Comparison of ENCODE assay signal across 1 cellular context in the genomic region with DNA sequence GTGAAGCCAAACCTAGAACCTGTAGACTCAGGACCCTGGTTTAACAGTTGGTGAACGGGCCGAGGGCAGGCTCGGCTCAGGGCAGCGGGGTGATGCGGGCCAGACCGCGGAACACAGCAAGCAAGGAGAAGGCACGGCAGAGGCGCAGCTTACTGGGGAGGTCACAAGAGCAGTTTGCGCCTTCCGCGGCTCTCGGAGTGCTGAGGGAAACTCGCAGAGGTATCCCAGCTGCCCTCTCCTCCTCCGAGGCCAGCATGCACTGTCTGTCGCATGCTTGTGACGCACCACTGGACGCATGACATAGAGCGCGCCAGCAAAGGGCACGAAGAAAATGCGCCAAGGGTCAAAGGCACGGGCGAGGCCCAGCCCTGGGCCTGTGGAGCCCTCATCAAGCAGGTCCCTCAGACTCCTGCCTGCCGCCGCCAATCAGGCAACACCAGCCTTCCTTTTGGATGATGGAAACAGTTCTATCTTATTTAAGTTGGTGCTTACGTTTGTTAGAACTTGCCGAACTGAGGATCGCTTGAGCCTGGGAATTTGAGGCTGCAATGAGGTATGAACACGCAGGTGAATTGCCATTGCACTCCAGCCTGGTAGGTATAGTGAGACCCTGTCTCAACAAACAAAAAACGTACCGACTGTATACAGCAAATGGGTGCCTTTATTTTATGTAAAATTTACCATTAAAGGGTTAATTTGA.
TF ChIP-seq lines count a peak whose summit lies in the region.

No MANE protein-coding gene starts in this region.

TF ChIP-seq in K562, 482 proteins besides CTCF, POLR2A, EP300 and RAD21 (continues in another document):
- TF ChIP-seq, protein P1, sequence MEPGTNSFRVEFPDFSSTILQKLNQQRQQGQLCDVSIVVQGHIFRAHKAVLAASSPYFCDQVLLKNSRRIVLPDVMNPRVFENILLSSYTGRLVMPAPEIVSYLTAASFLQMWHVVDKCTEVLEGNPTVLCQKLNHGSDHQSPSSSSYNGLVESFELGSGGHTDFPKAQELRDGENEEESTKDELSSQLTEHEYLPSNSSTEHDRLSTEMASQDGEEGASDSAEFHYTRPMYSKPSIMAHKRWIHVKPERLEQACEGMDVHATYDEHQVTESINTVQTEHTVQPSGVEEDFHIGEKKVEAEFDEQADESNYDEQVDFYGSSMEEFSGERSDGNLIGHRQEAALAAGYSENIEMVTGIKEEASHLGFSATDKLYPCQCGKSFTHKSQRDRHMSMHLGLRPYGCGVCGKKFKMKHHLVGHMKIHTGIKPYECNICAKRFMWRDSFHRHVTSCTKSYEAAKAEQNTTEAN (CRISPR knock-in tag; IDR thresholded peaks at IDR 0.05): no peak
- TF ChIP-seq ATF1 (CRISPR knock-in tag; IDR thresholded peaks at IDR 0.05) (peak; percentile 36; the same call in 1 of the 2 replicates), ATF1 (tag; IDR thresholded peaks at IDR 0.05) (peak; percentile 92), NR2C1 (IDR thresholded peaks at IDR 0.05) (no peak), NR2C1 (tag; IDR thresholded peaks at IDR 0.05) (peak; percentile 92), SNAPC5 (CRISPR knock-in tag; IDR thresholded peaks at IDR 0.05) (no peak), FOXA3 (CRISPR knock-in tag; conservative IDR thresholded peaks at IDR 0.05 in 1 of 2, IDR thresholded peaks at IDR 0.05 in 1 of 2) (no peak), ZNF639 (CRISPR knock-in tag; conservative IDR thresholded peaks at IDR 0.05 in 1 of 2, IDR thresholded peaks at IDR 0.05 in 1 of 2) (0 out of 4 replicates have a peak, but pooled peaks of 1 of the 2 experiments have one; percentile 35), CXXC5 (CRISPR knock-in tag; IDR thresholded peaks at IDR 0.05) (0 out of 2 replicates have a peak, but pooled peaks have one; percentile 32), RBFOX2 (IDR thresholded peaks at IDR 0.05; ENCODE audit: low read depth, low read length) (0 out of 2 replicates have a peak, but pooled peaks have one; percentile 23), DIDO1 (tag; IDR thresholded peaks at IDR 0.05; ENCODE audit: low read depth) (peak; percentile 46; the same call in 1 of the 2 replicates), ZNF76 (CRISPR knock-in tag; IDR thresholded peaks at IDR 0.05; ENCODE audit: borderline replicate concordance) (no peak), POLR2H (tag; IDR thresholded peaks at IDR 0.05; ENCODE audit: low read depth) (no peak), PHB2 (IDR thresholded peaks at IDR 0.05; ENCODE audit: low read depth) (no peak), CREM (IDR thresholded peaks at IDR 0.05; ENCODE audit: low read depth) (peak; percentile 94), ZBTB12 (CRISPR knock-in tag; IDR thresholded peaks at IDR 0.05) (peak; percentile 66), MAZ (CRISPR knock-in tag; conservative IDR thresholded peaks at IDR 0.05 in 1 of 2, IDR thresholded peaks at IDR 0.05 in 1 of 2) (0 out of 4 replicates have a peak, but pooled peaks of 1 of the 2 experiments have one; percentile 50), HDAC3 (IDR thresholded peaks at IDR 0.05; ENCODE audit: borderline replicate concordance, partially characterized antibody) (no peak), PHF8 (IDR thresholded peaks at IDR 0.05; ENCODE audit: borderline replicate concordance, low read length) (peak; percentile 57; the same call in 1 of the 2 replicates), TFAM (CRISPR knock-in tag; conservative IDR thresholded peaks at IDR 0.05) (no peak), ZNF311 (CRISPR knock-in tag; IDR thresholded peaks at IDR 0.05) (no peak), GTF2A2 (tag; IDR thresholded peaks at IDR 0.05) (no peak), ILF3 (IDR thresholded peaks at IDR 0.05; ENCODE audit: borderline replicate concordance) (no peak), ZBTB34 (CRISPR knock-in tag; IDR thresholded peaks at IDR 0.05) (no peak), MTA1 (IDR thresholded peaks at IDR 0.05; ENCODE audit: borderline replicate concordance) (peak; percentile 62; the same call in 1 of the 2 replicates), ZSCAN29 (IDR thresholded peaks at IDR 0.05) (no peak), ELF2 (CRISPR knock-in tag; IDR thresholded peaks at IDR 0.05) (no peak), CHAMP1 (IDR thresholded peaks at IDR 0.05) (no peak), CREB1 (IDR thresholded peaks at IDR 0.05) (peak; percentile 76), CREB1 (CRISPR knock-in tag; IDR thresholded peaks at IDR 0.05) (peak; percentile 91), L3MBTL2 (IDR thresholded peaks at IDR 0.05) (peak; percentile 53), ZFX (CRISPR knock-in tag; IDR thresholded peaks at IDR 0.05) (0 out of 2 replicates have a peak, but pooled peaks have one; percentile 26)
- TF ChIP-seq, protein P2, sequence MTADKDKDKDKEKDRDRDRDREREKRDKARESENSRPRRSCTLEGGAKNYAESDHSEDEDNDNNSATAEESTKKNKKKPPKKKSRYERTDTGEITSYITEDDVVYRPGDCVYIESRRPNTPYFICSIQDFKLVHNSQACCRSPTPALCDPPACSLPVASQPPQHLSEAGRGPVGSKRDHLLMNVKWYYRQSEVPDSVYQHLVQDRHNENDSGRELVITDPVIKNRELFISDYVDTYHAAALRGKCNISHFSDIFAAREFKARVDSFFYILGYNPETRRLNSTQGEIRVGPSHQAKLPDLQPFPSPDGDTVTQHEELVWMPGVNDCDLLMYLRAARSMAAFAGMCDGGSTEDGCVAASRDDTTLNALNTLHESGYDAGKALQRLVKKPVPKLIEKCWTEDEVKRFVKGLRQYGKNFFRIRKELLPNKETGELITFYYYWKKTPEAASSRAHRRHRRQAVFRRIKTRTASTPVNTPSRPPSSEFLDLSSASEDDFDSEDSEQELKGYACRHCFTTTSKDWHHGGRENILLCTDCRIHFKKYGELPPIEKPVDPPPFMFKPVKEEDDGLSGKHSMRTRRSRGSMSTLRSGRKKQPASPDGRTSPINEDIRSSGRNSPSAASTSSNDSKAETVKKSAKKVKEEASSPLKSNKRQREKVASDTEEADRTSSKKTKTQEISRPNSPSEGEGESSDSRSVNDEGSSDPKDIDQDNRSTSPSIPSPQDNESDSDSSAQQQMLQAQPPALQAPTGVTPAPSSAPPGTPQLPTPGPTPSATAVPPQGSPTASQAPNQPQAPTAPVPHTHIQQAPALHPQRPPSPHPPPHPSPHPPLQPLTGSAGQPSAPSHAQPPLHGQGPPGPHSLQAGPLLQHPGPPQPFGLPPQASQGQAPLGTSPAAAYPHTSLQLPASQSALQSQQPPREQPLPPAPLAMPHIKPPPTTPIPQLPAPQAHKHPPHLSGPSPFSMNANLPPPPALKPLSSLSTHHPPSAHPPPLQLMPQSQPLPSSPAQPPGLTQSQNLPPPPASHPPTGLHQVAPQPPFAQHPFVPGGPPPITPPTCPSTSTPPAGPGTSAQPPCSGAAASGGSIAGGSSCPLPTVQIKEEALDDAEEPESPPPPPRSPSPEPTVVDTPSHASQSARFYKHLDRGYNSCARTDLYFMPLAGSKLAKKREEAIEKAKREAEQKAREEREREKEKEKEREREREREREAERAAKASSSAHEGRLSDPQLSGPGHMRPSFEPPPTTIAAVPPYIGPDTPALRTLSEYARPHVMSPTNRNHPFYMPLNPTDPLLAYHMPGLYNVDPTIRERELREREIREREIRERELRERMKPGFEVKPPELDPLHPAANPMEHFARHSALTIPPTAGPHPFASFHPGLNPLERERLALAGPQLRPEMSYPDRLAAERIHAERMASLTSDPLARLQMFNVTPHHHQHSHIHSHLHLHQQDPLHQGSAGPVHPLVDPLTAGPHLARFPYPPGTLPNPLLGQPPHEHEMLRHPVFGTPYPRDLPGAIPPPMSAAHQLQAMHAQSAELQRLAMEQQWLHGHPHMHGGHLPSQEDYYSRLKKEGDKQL (CRISPR knock-in tag; IDR thresholded peaks at IDR 0.05; ENCODE audit: borderline replicate concordance): no peak
